20 cellular contexts compared by ENCODE assay signal in the genomic region with DNA sequence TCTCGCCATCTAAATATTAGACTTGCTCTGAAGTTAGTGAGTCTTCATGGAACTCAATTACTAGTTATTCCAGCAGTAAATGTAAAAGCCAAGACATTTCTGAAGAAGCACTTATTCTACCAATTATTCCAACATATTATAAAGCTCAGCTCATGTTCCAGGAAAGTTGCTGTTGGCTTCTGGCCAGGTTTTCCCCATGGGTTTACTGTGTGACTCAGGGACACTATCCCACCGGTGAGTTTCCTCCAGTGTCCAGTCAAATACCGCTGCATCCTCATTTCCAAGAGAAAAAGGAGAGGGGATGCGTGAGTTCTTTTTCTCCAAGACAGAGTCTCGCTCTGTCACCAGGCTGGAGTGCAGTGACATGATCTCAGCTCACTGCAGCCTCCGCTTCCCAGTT. TPM values are rescaled to one million over a fixed set of nuclear protein-coding genes. Genes with fewer than 3 reads are reported as not detected.
"Had no signal": no experiment of that assay in that cellular context is flagged by ENCODE, and none has a peak within 500 bp of the region (broad histone marks: within the 10 kb centered on the region; RNA-seq: fewer than 3 reads in every experiment).

No MANE protein-coding gene starts in this region.

- DNase-seq: activated CD4-positive, alpha-beta T cell treated with anti-CD3 and anti-CD28 coated beads for 1 hour; activated CD4-positive, alpha-beta T cell treated with anti-CD3 and anti-CD28 coated beads, Interleukin-2, amount 50 U/mL, for 48 hours; activated CD8-positive, alpha-beta memory T cell treated with anti-CD3 and anti-CD28 coated beads, Interleukin-2, amount 50 U/mL, for 4 hours; activated gamma-delta T cell treated with Interleukin-2 at 50 U/mL for 16 hours; activated naive CD8-positive, alpha-beta T cell treated with anti-CD3 and anti-CD28 coated beads for 36 hours; activated T-cell treated with anti-CD3 and anti-CD28 coated beads, Interleukin-2, amount 50 U/mL, for 72 hours; effector CD8-positive, alpha-beta T cell; head of caudate nucleus; left lung; mesendoderm; nephron progenitor cell; psoas muscle; stimulated activated CD4-positive, alpha-beta T cell treated with anti-CD3 and anti-CD28 coated beads, Interleukin-2, amount 100 ng/mL, for 24 hours; stimulated activated naive B cell treated with anti-CD40 and anti-IgM and Interleukin-4, amounts not matched to agents 10 μg/mL and 1 μg/mL and 100 μg/mL, for 72 hours; SW 1271; upper lobe of right lung had no signal

- H3K4me1 ChIP-seq: left lung, psoas muscle, upper lobe of right lung had no signal

- H3K9me3 ChIP-seq: left lung, psoas muscle, upper lobe of right lung had no signal

- H3K27me3 ChIP-seq: left lung, upper lobe of right lung had no signal

- H3K4me3 ChIP-seq: coronary artery, left lung, psoas muscle, upper lobe of right lung had no signal

- ATAC-seq: activated T-cell treated with anti-CD3 and anti-CD28 coated beads, Interleukin-2, amount 50 U/mL, for 72 hours; left lung; psoas muscle; sciatic nerve; stimulated activated naive B cell treated with anti-CD40 and anti-IgM and Interleukin-4, amounts not matched to agents 10 μg/mL and 1 μg/mL and 100 μg/mL, for 72 hours; upper lobe of right lung had no signal

- H3K27ac ChIP-seq: coronary artery, epithelial cell of prostate, left lung, psoas muscle, upper lobe of right lung had no signal

RNA-seq across cellular contexts. Expression of gene HHIPL2, which starts 9.2 kb away (rescaled TPM):
- total RNA-seq: cardiac septum, psoas muscle, upper lobe of right lung had no signal
